In the genomic region with DNA sequence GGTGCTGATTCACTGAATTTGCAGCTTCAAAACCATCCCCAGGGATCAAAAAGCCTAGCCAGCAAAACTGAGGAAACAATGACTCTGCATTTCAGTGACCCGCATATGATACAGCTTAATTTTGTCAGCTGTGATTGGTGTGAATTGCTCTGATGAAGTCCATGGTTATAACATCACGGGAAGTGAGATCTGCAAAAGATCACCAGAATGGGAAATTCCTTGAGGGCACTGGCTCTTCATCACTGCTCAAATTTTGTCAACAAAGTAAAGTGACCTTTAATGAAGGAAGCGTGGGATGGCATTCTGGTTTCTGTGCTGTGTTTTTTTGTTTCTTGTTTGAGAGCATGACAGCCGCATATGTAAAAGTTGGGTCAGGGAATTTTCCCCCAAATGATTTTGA, we compare ENCODE assay signal across 13 cellular contexts.
"Had no signal": no experiment of that assay in that cellular context is flagged by ENCODE, and none has a peak within 500 bp of the region (broad histone marks: within the 10 kb centered on the region; RNA-seq: fewer than 3 reads in every experiment).

No MANE protein-coding gene starts in this region.

- H3K4me3 Mint-ChIP-seq: naive thymus-derived CD8-positive, alpha-beta T cell had no signal

- DNase-seq: activated CD8-positive, alpha-beta memory T cell treated with anti-CD3 and anti-CD28 coated beads for 24 hours; activated gamma-delta T cell treated with Interleukin-2 at 50 U/mL for 16 hours; cerebellar nuclear complex; effector CD8-positive, alpha-beta T cell; esophagus squamous epithelium; hippocampal formation; left lung; mammary epithelial cell; naive thymus-derived CD8-positive, alpha-beta T cell; pancreas; SJCRH30; stimulated activated CD4-positive, alpha-beta T cell treated with anti-CD3 and anti-CD28 coated beads, Interleukin-2, amount 100 ng/mL, for 24 hours had no signal

- H3K27ac Mint-ChIP-seq: naive thymus-derived CD8-positive, alpha-beta T cell had no signal

- H3K36me3 Mint-ChIP-seq: naive thymus-derived CD8-positive, alpha-beta T cell had no signal

- ATAC-seq: left lung; naive thymus-derived CD8-positive, alpha-beta T cell; pancreas; sciatic nerve had no signal
